13 cellular contexts compared by ENCODE assay signal in the genomic region with DNA sequence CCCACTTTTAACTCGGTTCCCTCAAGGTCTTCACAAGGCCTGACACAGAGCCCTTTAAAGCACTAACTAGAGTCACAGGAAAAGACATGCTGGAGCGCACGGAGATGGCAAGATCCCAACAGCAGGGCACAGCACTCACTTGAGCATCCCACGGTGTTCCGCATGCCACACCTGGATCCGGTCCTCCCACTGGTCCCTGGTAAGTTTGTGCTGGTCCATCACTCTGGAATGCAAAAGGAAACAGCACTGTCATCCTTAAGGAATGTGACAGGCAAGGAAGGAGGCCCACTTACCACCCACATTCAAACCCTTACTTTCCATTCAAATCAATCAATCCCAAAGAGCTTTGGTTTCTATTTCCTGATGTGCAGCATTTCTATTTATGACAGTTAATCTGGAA.
DNase-seq lines count a peak whose midpoint lies in the region; ATAC-seq and TF ChIP-seq lines count a peak whose summit lies in the region.
"Had no signal": no experiment of that assay in that cellular context is flagged by ENCODE, and none has a peak within 500 bp of the region (broad histone marks: within the 10 kb centered on the region; RNA-seq: fewer than 3 reads in every experiment).

No MANE protein-coding gene starts in this region.

- no peaks in the 10 kb centered on the region for H3K27me3 ChIP-seq in ACC112 (ENCODE audit: insufficient read depth, low read length)
- H3K27me3 ChIP-seq: neural progenitor cell had no signal

- ATAC-seq in HG02852 (IDR thresholded peaks at IDR 0.05; ENCODE audit: unreplicated experiment) = no peak
- no peak for ATAC-seq in HG02588 (IDR thresholded peaks at IDR 0.05; ENCODE audit: unreplicated experiment)
- ATAC-seq: activated T-cell treated with anti-CD3 and anti-CD28 coated beads, Interleukin-2, amount 50 U/mL, for 4 hours; T-cell had no signal

- H3K27ac ChIP-seq in ACC112 (ENCODE audit: low read depth, low read length) (peak overlapping the region; percentile 42; the same call in 1 of the 2 replicates), VCaP (peak overlapping the region; percentile 83)
- H3K27ac ChIP-seq: neural progenitor cell had no signal

- H3K36me3 ChIP-seq in ACC112 (ENCODE audit: insufficient read depth, low read length) = peaks cover 44% of the 10 kb centered on the region
- H3K36me3 ChIP-seq: neural progenitor cell had no signal

- H3K4me1 ChIP-seq in ACC112 (ENCODE audit: control insufficient read depth, insufficient read depth, low read length, unreplicated experiment) = peaks cover 13% of the 10 kb centered on the region
- H3K4me1 ChIP-seq: neural progenitor cell had no signal

- H3K4me3 ChIP-seq in ACC112 (ENCODE audit: low read depth, low read length) = no peak overlapping the region; the same call in 1 of the 2 replicates
- H3K4me3 ChIP-seq: neural progenitor cell had no signal

- TF ChIP-seq CTCF in VCaP (conservative IDR thresholded peaks at IDR 0.05) = no peak

- H3K79me2 ChIP-seq in ACC112 (ENCODE audit: control insufficient read depth, insufficient read depth, low read length, unreplicated experiment) = no peaks in the 10 kb centered on the region

- DNase-seq in HCEC 1CT (peak; percentile 39), islet precursor cell (peak; percentile 81), NCI-H2081 treated with DMSO at 0.1 percent for 48 hours (lab: John Stamatoyannopoulos, UW) (no peak), amniotic stem cell (lab: John Stamatoyannopoulos, UW) (no peak)
- DNase-seq: activated T-cell treated with anti-CD3 and anti-CD28 coated beads, Interleukin-2, amount 50 U/mL, for 4 hours; Karpas-422; stimulated activated CD4-positive, alpha-beta T cell treated with anti-CD3 and anti-CD28 coated beads, Interleukin-1b, Interleukin-23, amount 100 ng/mL, for 48 hours; T-cell had no signal

- no peak overlapping the region for H2AFZ ChIP-seq in ACC112 (ENCODE audit: low read length, unreplicated experiment)
- H2AFZ ChIP-seq: neural progenitor cell had no signal

Comparison
In these comparisons a context has a peak if more than half of its experiments do, and no peak if none do; other contexts are left out.
1. DNase-seq: peak in HCEC 1CT (single experiment) and islet precursor cell (single experiment); none in NCI-H2081 treated with DMSO at 0.1 percent for 48 hours (single experiment) and amniotic stem cell (single experiment).